Comparison of ENCODE assay signal across 1 cellular context in genomic region chr16:84138824-84139627, GRCh38.
A peak's percentile ranks its signal among the peaks of the same experiment; 100 is the strongest.
TF ChIP-seq lines count a peak whose summit lies in the region.

No MANE protein-coding gene starts in this region.

TF ChIP-seq in HEK293, 187 proteins besides CTCF, POLR2A, EP300 and RAD21 (continued from another document and continues in another):
- peak; percentile 64 for TF ChIP-seq ZNF398 (tag by site-specific recombination; IDR thresholded peaks at IDR 0.05)
- no peak for TF ChIP-seq PRDM4 (tag by site-specific recombination; IDR thresholded peaks at IDR 0.05)
- peak; percentile 100 for TF ChIP-seq ZNF660 (tag by site-specific recombination; IDR thresholded peaks at IDR 0.05)
- TF ChIP-seq ZNF48 (tag by site-specific recombination; IDR thresholded peaks at IDR 0.05): no peak
- TF ChIP-seq ZBTB17 (tag by site-specific recombination; IDR thresholded peaks at IDR 0.05): peak; percentile 66
- peak; percentile 19; the same call in 1 of the 2 replicates for TF ChIP-seq ZNF843 (tag by site-specific recombination; IDR thresholded peaks at IDR 0.05)
- peak; percentile 78 for TF ChIP-seq ATF2 (tag by site-specific recombination; IDR thresholded peaks at IDR 0.05; ENCODE audit: low read depth)
- TF ChIP-seq SP7 (tag by site-specific recombination; IDR thresholded peaks at IDR 0.05): peak; percentile 75
- no peak for TF ChIP-seq PRDM2 (tag by site-specific recombination; IDR thresholded peaks at IDR 0.05; ENCODE audit: borderline replicate concordance)
- no peak for TF ChIP-seq ZNF223 (tag by site-specific recombination; IDR thresholded peaks at IDR 0.05)
- no peak for TF ChIP-seq ZNF292 (tag by site-specific recombination; IDR thresholded peaks at IDR 0.05; ENCODE audit: borderline replicate concordance, low read depth)
- TF ChIP-seq WT1 (tag by site-specific recombination; IDR thresholded peaks at IDR 0.05): no peak
- TF ChIP-seq ZNF175 (tag by site-specific recombination; IDR thresholded peaks at IDR 0.05): no peak
- no peak for TF ChIP-seq ZNF837 (tag by site-specific recombination; IDR thresholded peaks at IDR 0.05)
- TF ChIP-seq ZNF529 (tag by site-specific recombination; IDR thresholded peaks at IDR 0.05; ENCODE audit: insufficient replicate concordance): no peak
- no peak for TF ChIP-seq ZNF174 (tag by site-specific recombination; IDR thresholded peaks at IDR 0.05)
- peak; percentile 69 for TF ChIP-seq ZNF629 (tag by site-specific recombination; IDR thresholded peaks at IDR 0.05)
- TF ChIP-seq TCF7L2 (IDR thresholded peaks at IDR 0.05; ENCODE audit: borderline replicate concordance, low read depth, low read length): peak; percentile 89; the same call in 1 of the 2 replicates
- TF ChIP-seq SP3 (tag by site-specific recombination; IDR thresholded peaks at IDR 0.05): 0 out of 2 replicates have a peak, but pooled peaks have one; percentile 14
- no peak for TF ChIP-seq INSM2 (tag by site-specific recombination; IDR thresholded peaks at IDR 0.05)
- no peak for TF ChIP-seq ZNF404 (tag by site-specific recombination; IDR thresholded peaks at IDR 0.05)
- TF ChIP-seq PATZ1 (tag by site-specific recombination; IDR thresholded peaks at IDR 0.05): peak; percentile 80
- TF ChIP-seq ZNF639 (tag by site-specific recombination; IDR thresholded peaks at IDR 0.05): no peak
- no peak for TF ChIP-seq GLI2 (tag by site-specific recombination; IDR thresholded peaks at IDR 0.05; ENCODE audit: borderline replicate concordance, low read depth)
- TF ChIP-seq IKZF3 (tag by site-specific recombination; IDR thresholded peaks at IDR 0.05): peak; percentile 72; the same call in 1 of the 2 replicates
- no peak for TF ChIP-seq ZNF501 (tag by site-specific recombination; IDR thresholded peaks at IDR 0.05)
- TF ChIP-seq ZFP69B (tag by site-specific recombination; IDR thresholded peaks at IDR 0.05): 0 out of 2 replicates have a peak, but pooled peaks have one; percentile 15
- TF ChIP-seq ZNF596 (tag by site-specific recombination; IDR thresholded peaks at IDR 0.05): 0 out of 2 replicates have a peak, but pooled peaks have one; percentile 27
- no peak for TF ChIP-seq YY1 (tag by site-specific recombination; IDR thresholded peaks at IDR 0.05)
- peak; percentile 89 for TF ChIP-seq PRDM1 (tag by site-specific recombination; IDR thresholded peaks at IDR 0.05)
- TF ChIP-seq ZBTB26 (tag by site-specific recombination; optimal IDR thresholded peaks at IDR 0.05): no peak
- 0 out of 2 replicates have a peak, but pooled peaks have one; percentile 29 for TF ChIP-seq KLF17 (tag by site-specific recombination; IDR thresholded peaks at IDR 0.05)
- TF ChIP-seq MZF1 (tag by site-specific recombination; IDR thresholded peaks at IDR 0.05; ENCODE audit: borderline replicate concordance): peak; percentile 83; the same call in 1 of the 2 replicates
- no peak for TF ChIP-seq ZNF571 (tag by site-specific recombination; IDR thresholded peaks at IDR 0.05)
- no peak; the same call in 1 of the 2 replicates for TF ChIP-seq KLF16 (tag by site-specific recombination; IDR thresholded peaks at IDR 0.05)
- TF ChIP-seq ZNF132 (tag by site-specific recombination; IDR thresholded peaks at IDR 0.05; ENCODE audit: borderline replicate concordance): no peak
- TF ChIP-seq ZNF350 (tag by site-specific recombination; IDR thresholded peaks at IDR 0.05): no peak
- no peak for TF ChIP-seq ZNF791 (tag by site-specific recombination; IDR thresholded peaks at IDR 0.05)
- peak; percentile 18; the same call in 1 of the 2 replicates for TF ChIP-seq ZBTB20 (tag by site-specific recombination; IDR thresholded peaks at IDR 0.05)
- TF ChIP-seq ZNF654 (tag by site-specific recombination; IDR thresholded peaks at IDR 0.05; ENCODE audit: low read depth): no peak
- TF ChIP-seq ZEB2 (tag by site-specific recombination; IDR thresholded peaks at IDR 0.05): no peak; the same call in 1 of the 2 replicates
